15 cellular contexts compared by ENCODE assay signal in the genomic region with DNA sequence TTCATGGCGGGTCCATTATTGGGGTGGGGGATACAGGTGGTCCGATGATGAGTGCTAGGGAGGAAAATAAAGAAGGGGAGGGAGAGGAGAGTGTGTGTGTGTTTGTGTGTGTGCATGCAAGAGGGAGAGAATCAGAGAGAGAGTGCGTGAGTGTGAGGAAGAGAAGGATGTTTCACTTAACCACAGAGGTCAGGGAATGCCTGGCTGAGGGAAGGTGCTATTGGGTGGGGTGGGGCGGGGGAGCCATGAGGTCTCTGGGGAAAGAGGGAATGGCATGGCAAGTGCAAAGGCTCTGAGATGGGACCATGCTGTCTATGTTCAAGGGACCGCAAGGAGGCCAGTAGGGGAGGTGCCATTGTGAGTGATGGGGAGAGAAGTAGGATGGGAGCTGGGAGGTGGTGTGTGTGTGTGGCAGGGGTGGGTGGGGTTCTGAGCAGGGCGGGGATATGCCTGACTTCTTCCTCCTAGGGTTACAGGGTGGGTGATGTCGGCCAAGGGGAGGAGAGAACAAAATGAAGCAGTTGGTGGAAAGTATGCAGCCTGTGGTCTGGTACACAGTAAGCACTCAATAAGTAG.
"Had no signal": no experiment of that assay in that cellular context is flagged by ENCODE, and none has a peak within 500 bp of the region (broad histone marks: within the 10 kb centered on the region; RNA-seq: fewer than 3 reads in every experiment).

No MANE protein-coding gene starts in this region.

- H3K9me3 ChIP-seq: esophagus muscularis mucosa, prostate gland, sigmoid colon had no signal

- H3K27ac Mint-ChIP-seq: activated CD4-positive, alpha-beta memory T cell treated with anti-CD3 and anti-CD28 coated beads for 36 hours; activated naive CD8-positive, alpha-beta T cell treated with anti-CD3 and anti-CD28 coated beads, Interleukin-2, amount 50 U/mL, for 24 hours; immature natural killer cell; natural killer cell; T-helper 2 cell treated with Interferon-gamma antibody and Interleukin-4, amounts not matched to agents 5 μg/mL and 100 μg/mL, for 36 hours had no signal

- H3K27me3 ChIP-seq: esophagus muscularis mucosa, sigmoid colon had no signal

- H3K4me1 Mint-ChIP-seq: natural killer cell had no signal

- H3K4me1 ChIP-seq: prostate gland had no signal

- H3K9me3 Mint-ChIP-seq: activated CD4-positive, alpha-beta memory T cell treated with anti-CD3 and anti-CD28 coated beads for 36 hours; activated naive CD8-positive, alpha-beta T cell treated with anti-CD3 and anti-CD28 coated beads, Interleukin-2, amount 50 U/mL, for 24 hours; immature natural killer cell; natural killer cell; T-helper 2 cell treated with Interferon-gamma antibody and Interleukin-4, amounts not matched to agents 5 μg/mL and 100 μg/mL, for 36 hours had no signal

- H3K4me3 Mint-ChIP-seq: activated CD4-positive, alpha-beta memory T cell treated with anti-CD3 and anti-CD28 coated beads for 36 hours; activated naive CD8-positive, alpha-beta T cell treated with anti-CD3 and anti-CD28 coated beads, Interleukin-2, amount 50 U/mL, for 24 hours; immature natural killer cell; natural killer cell; T-helper 2 cell treated with Interferon-gamma antibody and Interleukin-4, amounts not matched to agents 5 μg/mL and 100 μg/mL, for 36 hours had no signal

- H3K27ac ChIP-seq: cardiac muscle cell, esophagus muscularis mucosa, prostate gland, sigmoid colon had no signal

- DNase-seq: activated CD4-positive, alpha-beta memory T cell treated with anti-CD3 and anti-CD28 coated beads for 36 hours; activated CD4-positive, CD25-positive, alpha-beta regulatory T cell treated with anti-CD3 and anti-CD28 coated beads, Interleukin-2, amount 50 U/mL, for 72 hours; activated naive CD8-positive, alpha-beta T cell treated with anti-CD3 and anti-CD28 coated beads, Interleukin-2, amount 50 U/mL, for 24 hours; activated T-cell treated with anti-CD3 and anti-CD28 coated beads, Interleukin-2, amount 50 U/mL, for 48 hours; immature natural killer cell; natural killer cell; nucleus accumbens; sigmoid colon; stimulated activated CD4-positive, alpha-beta T cell treated with anti-CD3 and anti-CD28 coated beads, Interleukin-12 subunit alpha, Interleukin-12 subunit beta, amount 100 ng/mL, for 4 hours; stimulated activated CD4-positive, alpha-beta T cell treated with anti-CD3 and anti-CD28 coated beads, Interleukin-2, amount 100 ng/mL, for 48 hours; stimulated activated naive CD4-positive, alpha-beta T cell treated with Interleukin-2 at 50 U/mL for 16 hours had no signal

- H3K36me3 Mint-ChIP-seq: activated CD4-positive, alpha-beta memory T cell treated with anti-CD3 and anti-CD28 coated beads for 36 hours; natural killer cell had no signal

- H3K4me3 ChIP-seq: cardiac muscle cell, esophagus muscularis mucosa, prostate gland, sigmoid colon had no signal

- H3K36me3 ChIP-seq: cardiac muscle cell, esophagus muscularis mucosa, prostate gland, sigmoid colon had no signal
